In genomic region chr9:71619926-71620325, GRCh38 we compare ENCODE assay signal across 31 cellular contexts.
A peak's percentile ranks its signal among the peaks of the same experiment; 100 is the strongest.
DNase-seq lines count a peak whose midpoint lies in the region; ATAC-seq, FAIRE-seq and TF ChIP-seq lines count a peak whose summit lies in the region.
"Had no signal": no experiment of that assay in that cellular context is flagged by ENCODE, and none has a peak within 500 bp of the region (broad histone marks: within the 10 kb centered on the region; RNA-seq: fewer than 3 reads in every experiment).

No MANE protein-coding gene starts in this region.

- H3K4me2 ChIP-seq in A549, result no peak overlapping the region
- H3K4me2 ChIP-seq: BLaER1; BLaER1 treated with 17β-estradiol and CSF1 and Interleukin-3, amounts not matched to agents 10 nM and 100 nM had no signal

- no peaks in the 10 kb centered on the region for H3K4me1 Mint-ChIP-seq in stimulated activated naive B cell treated with anti-CD40 and anti-IgM and Interleukin-4, amounts not matched to agents 10 μg/mL and 1 μg/mL and 100 μg/mL, for 72 hours
- H3K4me1 Mint-ChIP-seq: B cell; CD14-positive monocyte; CD4-positive, alpha-beta memory T cell; CD4-positive, CD25-positive, alpha-beta regulatory T cell; CD8-positive, alpha-beta memory T cell had no signal

- H3K36me3 Mint-ChIP-seq in stimulated activated naive B cell treated with anti-CD40 and anti-IgM and Interleukin-4, amounts not matched to agents 10 μg/mL and 1 μg/mL and 100 μg/mL, for 72 hours, result no peaks in the 10 kb centered on the region
- H3K36me3 Mint-ChIP-seq: CD14-positive monocyte; CD4-positive, alpha-beta memory T cell; CD4-positive, CD25-positive, alpha-beta regulatory T cell; CD8-positive, alpha-beta T cell had no signal

- POLR2A ChIA-PET in A549 (lab: Yijun Ruan, JAX) (no interaction called here), HEK293 (lab: Yijun Ruan, JAX) (no interaction called here)

- ATAC-seq in A549, result no peak
- no peak for ATAC-seq in GM19455 (IDR thresholded peaks at IDR 0.05; ENCODE audit: unreplicated experiment)
- ATAC-seq in stimulated activated naive B cell treated with anti-CD40 and anti-IgM and Interleukin-4, amounts not matched to agents 10 μg/mL and 1 μg/mL and 100 μg/mL, for 72 hours (replicated peaks), result no peak
- ATAC-seq: CD8-positive, alpha-beta T cell had no signal

- TF ChIP-seq CTCF in A549 (IDR thresholded peaks at IDR 0.05), result no peak
- no peak for TF ChIP-seq CTCF in HEK293 (tag by site-specific recombination; IDR thresholded peaks at IDR 0.05)

- TF ChIP-seq EP300 in A549 (IDR thresholded peaks at IDR 0.05), result no peak

- CTCF ChIA-PET in A549 (lab: Yijun Ruan, JAX) (interaction anchor here (0.8 to 2.0 kb wide), 3 partner anchors 15 to 130 kb away, joined by 3 to 8 read pairs (median 4); no protein-coding TSS in a partner anchor), HEK293 (lab: Yijun Ruan, JAX) (interaction anchor here (2.8 kb wide), 1 partner anchor 15 kb away, joined by 11 read pairs; no protein-coding TSS in a partner anchor)

- 0 out of 3 replicates have a peak, but pooled peaks cover 8% of the 10 kb centered on the region for H3K9me3 ChIP-seq in A549
- no peaks in the 10 kb centered on the region for H3K9me3 ChIP-seq in HEK293 (ENCODE audit: control insufficient read depth, insufficient read depth, low read depth, low read length)
- H3K9me3 ChIP-seq: BE2C, Caco-2 had no signal

- no peak overlapping the region for H3K27ac Mint-ChIP-seq in stimulated activated naive B cell treated with anti-CD40 and anti-IgM and Interleukin-4, amounts not matched to agents 10 μg/mL and 1 μg/mL and 100 μg/mL, for 72 hours
- H3K27ac Mint-ChIP-seq: B cell; CD14-positive monocyte; CD4-positive, alpha-beta memory T cell; CD4-positive, alpha-beta T cell; CD4-positive, CD25-positive, alpha-beta regulatory T cell; CD8-positive, alpha-beta memory T cell; CD8-positive, alpha-beta T cell had no signal

- H3K9me3 Mint-ChIP-seq in stimulated activated naive B cell treated with anti-CD40 and anti-IgM and Interleukin-4, amounts not matched to agents 10 μg/mL and 1 μg/mL and 100 μg/mL, for 72 hours, result peaks cover 0 to 8% of the 10 kb centered on the region in 2 donors
- H3K9me3 Mint-ChIP-seq: CD8-positive, alpha-beta T cell had no signal

- 35% methylated on average over 2 of the region's 2 CpGs for WGBS in A549 (ENCODE audit: missing lambda C conversion rate)

- H3K27ac ChIP-seq in A549 (no peak overlapping the region), HEK293 (ENCODE audit: extremely low read depth, low read depth, low read length) (no peak overlapping the region)
- H3K27ac ChIP-seq: 22Rv1; BLaER1; BLaER1 treated with 17β-estradiol and CSF1 and Interleukin-3, amounts not matched to agents 10 nM and 100 nM; C4-2B had no signal

- no peak for TF ChIP-seq RAD21 in A549 (conservative IDR thresholded peaks at IDR 0.05 in 1 of 2, IDR thresholded peaks at IDR 0.05 in 1 of 2)

- no peak overlapping the region for H3K4me3 Mint-ChIP-seq in stimulated activated naive B cell treated with anti-CD40 and anti-IgM and Interleukin-4, amounts not matched to agents 10 μg/mL and 1 μg/mL and 100 μg/mL, for 72 hours
- H3K4me3 Mint-ChIP-seq: B cell; CD14-positive monocyte; CD4-positive, alpha-beta memory T cell; CD4-positive, alpha-beta T cell; CD4-positive, CD25-positive, alpha-beta regulatory T cell; CD8-positive, alpha-beta memory T cell; CD8-positive, alpha-beta T cell had no signal

- no peak for TF ChIP-seq POLR2A in A549 (IDR thresholded peaks at IDR 0.05; ENCODE audit: low read length)

- no peaks in the 10 kb centered on the region for H3K4me1 ChIP-seq in A549
- H3K4me1 ChIP-seq in HEK293 (ENCODE audit: control insufficient read depth, insufficient read depth, low read length), result no peaks in the 10 kb centered on the region
- H3K4me1 ChIP-seq: BE2C; BLaER1; BLaER1 treated with 17β-estradiol and CSF1 and Interleukin-3, amounts not matched to agents 10 nM and 100 nM; Caco-2 had no signal

- H3K4me3 ChIP-seq in A549, result no peak overlapping the region
- H3K4me3 ChIP-seq in HEK293 (ENCODE audit: low read depth, low read length), result no peak overlapping the region
- H3K4me3 ChIP-seq: BLaER1; BLaER1 treated with 17β-estradiol and CSF1 and Interleukin-3, amounts not matched to agents 10 nM and 100 nM had no signal

- no peaks in the 10 kb centered on the region for H3K36me3 ChIP-seq in HEK293 (ENCODE audit: control insufficient read depth in 2 of 2, insufficient read depth in 1 of 2, low read length in 2 of 2)
- H3K36me3 ChIP-seq: BE2C; BLaER1; BLaER1 treated with 17β-estradiol and CSF1 and Interleukin-3, amounts not matched to agents 10 nM and 100 nM had no signal

- DNase-seq in A549 (ENCODE audit: low read depth in 1 of 2, low spot score in 1 of 2), result no peak
- DNase-seq in stimulated activated naive B cell treated with anti-CD40 and anti-IgM and Interleukin-4, amounts not matched to agents 10 μg/mL and 1 μg/mL and 100 μg/mL, for 72 hours, result no peak
- DNase-seq: 8988T; ACHN; AML-193; BE2C; Caco-2; Calu3; CD4-positive, alpha-beta memory T cell; CD4-positive, alpha-beta T cell; CD4-positive, CD25-positive, alpha-beta regulatory T cell; CD8-positive, alpha-beta memory T cell; CD8-positive, alpha-beta T cell; COR-L47; DMS 273 treated with DMSO at 0.1 percent for 48 hours; DMS153; DMS53; DMS79; DMS79 treated with DMSO at 0.1 percent for 48 hours; DND-41; EL had no signal

- no peak for FAIRE-seq in A549 (lab: Jason Lieb, UNC)
- FAIRE-seq: A204.1, D721Med had no signal

- no peaks in the 10 kb centered on the region for H3K27me3 Mint-ChIP-seq in stimulated activated naive B cell treated with anti-CD40 and anti-IgM and Interleukin-4, amounts not matched to agents 10 μg/mL and 1 μg/mL and 100 μg/mL, for 72 hours
- H3K27me3 Mint-ChIP-seq: CD4-positive, alpha-beta T cell had no signal

TF ChIP-seq in A549, 52 proteins besides CTCF, POLR2A, EP300 and RAD21:
- no peak for TF ChIP-seq MYC (IDR thresholded peaks at IDR 0.05; ENCODE audit: borderline replicate concordance, low read length)
- TF ChIP-seq ZC3H11A (IDR thresholded peaks at IDR 0.05), result peak; percentile 44; the same call in 1 of the 2 replicates

TF ChIP-seq in HEK293, 187 proteins besides CTCF, POLR2A, EP300 and RAD21 (continues in another document):
- TF ChIP-seq ZNF394 (tag by site-specific recombination; IDR thresholded peaks at IDR 0.05; ENCODE audit: borderline replicate concordance) (peak; percentile 54; the same call in 1 of the 2 replicates), ZNF555 (tag by site-specific recombination; conservative IDR thresholded peaks at IDR 0.05) (peak; percentile 35; the same call in 1 of the 2 replicates), ZNF654 (tag by site-specific recombination; IDR thresholded peaks at IDR 0.05; ENCODE audit: low read depth) (no peak), ZNF623 (tag by site-specific recombination; IDR thresholded peaks at IDR 0.05) (0 out of 2 replicates have a peak, but pooled peaks have one; percentile 14), ZNF426 (tag by site-specific recombination; IDR thresholded peaks at IDR 0.05) (peak; percentile 43)
- TF ChIP-seq, protein P1, sequence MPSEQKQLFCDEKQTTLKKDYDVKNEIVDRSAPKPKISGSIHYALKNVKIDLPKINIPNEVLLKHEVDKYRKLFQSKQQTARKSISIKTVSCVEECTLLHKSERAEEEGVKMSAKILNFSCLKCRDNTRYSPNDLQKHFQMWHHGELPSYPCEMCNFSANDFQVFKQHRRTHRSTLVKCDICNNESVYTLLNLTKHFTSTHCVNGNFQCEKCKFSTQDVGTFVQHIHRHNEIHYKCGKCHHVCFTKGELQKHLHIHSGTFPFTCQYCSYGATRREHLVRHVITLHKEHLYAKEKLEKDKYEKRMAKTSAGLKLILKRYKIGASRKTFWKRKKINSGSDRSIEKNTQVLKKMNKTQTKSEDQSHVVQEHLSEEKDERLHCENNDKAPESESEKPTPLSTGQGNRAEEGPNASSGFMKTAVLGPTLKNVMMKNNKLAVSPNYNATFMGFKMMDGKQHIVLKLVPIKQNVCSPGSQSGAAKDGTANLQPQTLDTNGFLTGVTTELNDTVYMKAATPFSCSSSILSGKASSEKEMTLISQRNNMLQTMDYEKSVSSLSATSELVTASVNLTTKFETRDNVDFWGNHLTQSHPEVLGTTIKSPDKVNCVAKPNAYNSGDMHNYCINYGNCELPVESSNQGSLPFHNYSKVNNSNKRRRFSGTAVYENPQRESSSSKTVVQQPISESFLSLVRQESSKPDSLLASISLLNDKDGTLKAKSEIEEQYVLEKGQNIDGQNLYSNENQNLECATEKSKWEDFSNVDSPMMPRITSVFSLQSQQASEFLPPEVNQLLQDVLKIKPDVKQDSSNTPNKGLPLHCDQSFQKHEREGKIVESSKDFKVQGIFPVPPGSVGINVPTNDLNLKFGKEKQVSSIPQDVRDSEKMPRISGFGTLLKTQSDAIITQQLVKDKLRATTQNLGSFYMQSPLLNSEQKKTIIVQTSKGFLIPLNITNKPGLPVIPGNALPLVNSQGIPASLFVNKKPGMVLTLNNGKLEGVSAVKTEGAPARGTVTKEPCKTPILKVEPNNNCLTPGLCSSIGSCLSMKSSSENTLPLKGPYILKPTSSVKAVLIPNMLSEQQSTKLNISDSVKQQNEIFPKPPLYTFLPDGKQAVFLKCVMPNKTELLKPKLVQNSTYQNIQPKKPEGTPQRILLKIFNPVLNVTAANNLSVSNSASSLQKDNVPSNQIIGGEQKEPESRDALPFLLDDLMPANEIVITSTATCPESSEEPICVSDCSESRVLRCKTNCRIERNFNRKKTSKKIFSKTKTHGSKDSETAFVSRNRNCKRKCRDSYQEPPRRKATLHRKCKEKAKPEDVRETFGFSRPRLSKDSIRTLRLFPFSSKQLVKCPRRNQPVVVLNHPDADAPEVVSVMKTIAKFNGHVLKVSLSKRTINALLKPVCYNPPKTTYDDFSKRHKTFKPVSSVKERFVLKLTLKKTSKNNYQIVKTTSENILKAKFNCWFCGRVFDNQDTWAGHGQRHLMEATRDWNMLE (tag by site-specific recombination; conservative IDR thresholded peaks at IDR 0.05; ENCODE audit: low read depth), result peak; percentile 56
